In genomic region chr5:53607896-53608295, GRCh38 we compare ENCODE assay signal across 26 cellular contexts. TPM values are rescaled to one million over a fixed set of nuclear protein-coding genes. Genes with fewer than 3 reads are reported as not detected.
A peak's percentile ranks its signal among the peaks of the same experiment; 100 is the strongest.
DNase-seq lines count a peak whose midpoint lies in the region; ATAC-seq, FAIRE-seq and TF ChIP-seq lines count a peak whose summit lies in the region.
"Had no signal": no experiment of that assay in that cellular context is flagged by ENCODE, and none has a peak within 500 bp of the region (broad histone marks: within the 10 kb centered on the region; RNA-seq: fewer than 3 reads in every experiment).

No MANE protein-coding gene starts in this region.

- DNase-seq in A549 (ENCODE audit: low read depth in 1 of 2, low spot score in 1 of 2) (no peak), GM04503 (ENCODE audit: low read depth) (peak; percentile 33), astrocyte of the spinal cord (ENCODE audit: low read depth, low spot score) (peak; percentile 41), fibroblast of villous mesenchyme (ENCODE audit: low read depth) (peak; percentile 53), WERI-Rb-1 (no peak), A172 (ENCODE audit: low spot score) (no peak)
- DNase-seq in activated CD4-positive, alpha-beta memory T cell treated with anti-CD3 and anti-CD28 coated beads, Interleukin-2, amount 10 ng/mL, durations not matched to agents 7 days and 5 days = no peak
- DNase-seq: 8988T; activated CD4-positive, alpha-beta T cell treated with anti-CD3 and anti-CD28 coated beads, Interleukin-2, amount 10 ng/mL, durations not matched to agents 24 days and 14 days; activated naive CD4-positive, alpha-beta T cell treated with Interleukin-2 at 50 U/mL for 16 hours; activated T-cell treated with anti-CD3 and anti-CD28 coated beads, Interleukin-2, amount 50 U/mL, for 48 hours; C1 segment of cervical spinal cord; Caco-2; DND-41; left lung; natural killer cell; NCI-H1417 treated with DMSO at 0.1 percent for 48 hours; NCI-H446; retina; SK-N-SH; tibial artery had no signal

- no peaks in the 10 kb centered on the region for H3K9me3 Mint-ChIP-seq in activated CD4-positive, alpha-beta memory T cell treated with anti-CD3 and anti-CD28 coated beads, Interleukin-2, amount 10 ng/mL, durations not matched to agents 7 days and 5 days
- H3K9me3 Mint-ChIP-seq: activated CD4-positive, alpha-beta T cell treated with anti-CD3 and anti-CD28 coated beads, Interleukin-2, amount 10 ng/mL, durations not matched to agents 24 days and 14 days; central memory CD8-positive, alpha-beta T cell; natural killer cell; stimulated activated naive CD8-positive, alpha-beta T cell treated with anti-CD3 and anti-CD28 coated beads, Interleukin-15, Interleukin-2, amounts not matched to agents 100 ng/mL and 50 ng/mL, for 24 hours had no signal

- H3K4me3 Mint-ChIP-seq in activated CD4-positive, alpha-beta memory T cell treated with anti-CD3 and anti-CD28 coated beads, Interleukin-2, amount 10 ng/mL, durations not matched to agents 7 days and 5 days = no peak overlapping the region
- H3K4me3 Mint-ChIP-seq: activated CD4-positive, alpha-beta T cell treated with anti-CD3 and anti-CD28 coated beads, Interleukin-2, amount 10 ng/mL, durations not matched to agents 24 days and 14 days; central memory CD8-positive, alpha-beta T cell; natural killer cell; stimulated activated naive CD8-positive, alpha-beta T cell treated with anti-CD3 and anti-CD28 coated beads, Interleukin-15, Interleukin-2, amounts not matched to agents 100 ng/mL and 50 ng/mL, for 24 hours had no signal

- peaks cover 29% of the 10 kb centered on the region for H3K4me1 ChIP-seq in A549
- H3K4me1 ChIP-seq: Caco-2 had no signal

- H3K27me3 ChIP-seq in WERI-Rb-1 (ENCODE audit: insufficient read depth, low read depth, severe bottlenecking) = no peaks in the 10 kb centered on the region
- H3K27me3 ChIP-seq: left lung, tibial artery had no signal

- no peaks in the 10 kb centered on the region for H3K4me1 Mint-ChIP-seq in activated CD4-positive, alpha-beta memory T cell treated with anti-CD3 and anti-CD28 coated beads, Interleukin-2, amount 10 ng/mL, durations not matched to agents 7 days and 5 days

- H3K27me3 Mint-ChIP-seq in activated CD4-positive, alpha-beta memory T cell treated with anti-CD3 and anti-CD28 coated beads, Interleukin-2, amount 10 ng/mL, durations not matched to agents 7 days and 5 days = no peaks in the 10 kb centered on the region
- H3K27me3 Mint-ChIP-seq: activated CD4-positive, alpha-beta T cell treated with anti-CD3 and anti-CD28 coated beads, Interleukin-2, amount 10 ng/mL, durations not matched to agents 24 days and 14 days; central memory CD8-positive, alpha-beta T cell; stimulated activated naive CD8-positive, alpha-beta T cell treated with anti-CD3 and anti-CD28 coated beads, Interleukin-15, Interleukin-2, amounts not matched to agents 100 ng/mL and 50 ng/mL, for 24 hours had no signal

- peak overlapping the region; percentile 7; the same call in 1 of the 3 replicates for H3K4me2 ChIP-seq in A549
- H3K4me2 ChIP-seq: SK-N-SH had no signal

- no peak for TF ChIP-seq EP300 in A549 (IDR thresholded peaks at IDR 0.05)

- H3K9me3 ChIP-seq in A549 (no peaks in the 10 kb centered on the region), WERI-Rb-1 (ENCODE audit: severe bottlenecking) (no peaks in the 10 kb centered on the region)
- H3K9me3 ChIP-seq: Caco-2, left lung, SK-N-SH, tibial artery had no signal

- H3K27ac ChIP-seq in A549 (no peak overlapping the region), WERI-Rb-1 (no peak overlapping the region)
- H3K27ac ChIP-seq: left lung, tibial artery had no signal

- no peak for FAIRE-seq in A549 (lab: Jason Lieb, UNC)
- FAIRE-seq: frontal cortex, K562 had no signal

- ATAC-seq in A549 (no peak), HG03097 (IDR thresholded peaks at IDR 0.05; ENCODE audit: low FRiP score, unreplicated experiment) (no peak)
- ATAC-seq: K562, left lung, natural killer cell had no signal

- WGBS in A549 (ENCODE audit: missing lambda C conversion rate) = 94% methylated on average over 2 of the region's 2 CpGs

- H3K4me3 ChIP-seq in A549 = no peak overlapping the region
- no peak overlapping the region for H3K4me3 ChIP-seq in astrocyte of the spinal cord (ENCODE audit: low read depth, low read length)
- no peak overlapping the region for H3K4me3 ChIP-seq in fibroblast of villous mesenchyme (ENCODE audit: low read depth, low read length)
- H3K4me3 ChIP-seq in WERI-Rb-1 (ENCODE audit: low read depth, low read length) = no peak overlapping the region
- H3K4me3 ChIP-seq: K562, left lung, tibial artery had no signal

- TF ChIP-seq CTCF in A549 (IDR thresholded peaks at IDR 0.05) = no peak
- TF ChIP-seq CTCF in astrocyte of the spinal cord (IDR thresholded peaks at IDR 0.05; ENCODE audit: low read depth, low read length) = no peak
- no peak for TF ChIP-seq CTCF in fibroblast of villous mesenchyme (IDR thresholded peaks at IDR 0.05; ENCODE audit: insufficient read depth, low read depth, low read length)
- TF ChIP-seq CTCF in WERI-Rb-1 (IDR thresholded peaks at IDR 0.05; ENCODE audit: low read depth, low read length) = no peak

- H3K36me3 ChIP-seq in WERI-Rb-1 = peaks cover 13% of the 10 kb centered on the region; the same call in 1 of the 2 replicates

- no peak for TF ChIP-seq RAD21 in A549 (conservative IDR thresholded peaks at IDR 0.05 in 1 of 2, IDR thresholded peaks at IDR 0.05 in 1 of 2)

- H3K27ac Mint-ChIP-seq in activated CD4-positive, alpha-beta memory T cell treated with anti-CD3 and anti-CD28 coated beads, Interleukin-2, amount 10 ng/mL, durations not matched to agents 7 days and 5 days = no peak overlapping the region
- H3K27ac Mint-ChIP-seq: activated CD4-positive, alpha-beta T cell treated with anti-CD3 and anti-CD28 coated beads, Interleukin-2, amount 10 ng/mL, durations not matched to agents 24 days and 14 days; stimulated activated naive CD8-positive, alpha-beta T cell treated with anti-CD3 and anti-CD28 coated beads, Interleukin-15, Interleukin-2, amounts not matched to agents 100 ng/mL and 50 ng/mL, for 24 hours had no signal

- in situ Hi-C loops in astrocyte of the spinal cord (cut with HindIII; ENCODE audit: low sequenced_read_pairs) = no loop called here

- peaks cover 24% of the 10 kb centered on the region for H3K36me3 Mint-ChIP-seq in activated CD4-positive, alpha-beta memory T cell treated with anti-CD3 and anti-CD28 coated beads, Interleukin-2, amount 10 ng/mL, durations not matched to agents 7 days and 5 days (ENCODE audit: low read depth)

- TF ChIP-seq POLR2A in A549 (IDR thresholded peaks at IDR 0.05; ENCODE audit: low read length) = no peak

- POLR2A ChIA-PET in A549 (lab: Yijun Ruan, JAX) = no interaction called here
- POLR2A ChIA-PET in activated CD4-positive, alpha-beta memory T cell treated with anti-CD3 and anti-CD28 coated beads, Interleukin-2, amount 10 ng/mL, durations not matched to agents 7 days and 5 days (lab: Charles Lee) = no interaction called here

- CTCF ChIA-PET in A549 (lab: Yijun Ruan, JAX) = no interaction called here
- CTCF ChIA-PET in activated CD4-positive, alpha-beta memory T cell treated with anti-CD3 and anti-CD28 coated beads, Interleukin-2, amount 10 ng/mL, durations not matched to agents 7 days and 5 days (lab: Charles Lee) = no interaction called here

TF ChIP-seq in A549, 52 proteins besides CTCF, POLR2A, EP300 and RAD21:
- no peak for TF ChIP-seq HES2 (IDR thresholded peaks at IDR 0.05)
- no peak for TF ChIP-seq USF2 (IDR thresholded peaks at IDR 0.05)
- TF ChIP-seq HOXB5 (CRISPR knock-in tag; IDR thresholded peaks at IDR 0.05) = no peak
- TF ChIP-seq MAFK (IDR thresholded peaks at IDR 0.05; ENCODE audit: partially characterized antibody) = no peak
- TF ChIP-seq CHD4 (IDR thresholded peaks at IDR 0.05; ENCODE audit: borderline replicate concordance) = no peak

RNA-seq across cellular contexts. Expression of gene NDUFS4, which starts 47.5 kb away (rescaled TPM):
- polyA plus RNA-seq in A549 (2011; rRNA removed) (211 and 260 TPM in 2 replicates), A549 (2017; fragmentation: RNase III; extraction: RNeasy Plus Mini Kit Qiagen cat#74134 plus additional on column Dnase treatment) (161 to 167 TPM (median 163 TPM) in 3 replicates)
- 68.5 and 89.7 TPM in 2 replicates for polyA plus RNA-seq in A549 (2012; cell fraction: cytosol; rRNA removed)
- polyA plus RNA-seq in A549 (2012; cell fraction: nucleus; rRNA removed) = 33.4 and 35.9 TPM in 2 replicates
- polyA minus RNA-seq in A549 (2011; rRNA and poly(A)+ RNA removed) = 40.3 and 52.9 TPM in 2 replicates
- 64.3 and 80.2 TPM in 2 replicates for total RNA-seq in fibroblast of villous mesenchyme
- 10 to 100 TPM; 51.7 to 55.6 TPM for total RNA-seq in activated CD4-positive, alpha-beta memory T cell treated with anti-CD3 and anti-CD28 coated beads, Interleukin-2, amount 10 ng/mL, durations not matched to agents 7 days and 5 days
- total RNA-seq in A172 (2014; rRNA removed; shearing (Covaris generic)) = 245 and 273 TPM in 2 replicates

Comparison
In these comparisons a context has a peak if more than half of its experiments do, and no peak if none do; other contexts are left out.
1. DNase-seq: peak in GM04503 (single experiment), astrocyte of the spinal cord (single experiment) and fibroblast of villous mesenchyme (single experiment); none in A549 (0 of 2), activated CD4-positive, alpha-beta memory T cell treated with anti-CD3 and anti-CD28 coated beads, Interleukin-2, amount 10 ng/mL, durations not matched to agents 7 days and 5 days (single experiment), WERI-Rb-1 (single experiment) and A172 (single experiment).